ENCODE assay signal across 15 cellular contexts in genomic region chr6:29725981-29726380, GRCh38. TPM values are rescaled to one million over a fixed set of nuclear protein-coding genes. Genes with fewer than 3 reads are reported as not detected.
DNase-seq lines count a peak whose midpoint lies in the region; ATAC-seq and TF ChIP-seq lines count a peak whose summit lies in the region.
"Had no signal": no experiment of that assay in that cellular context is flagged by ENCODE, and none has a peak within 500 bp of the region (broad histone marks: within the 10 kb centered on the region; RNA-seq: fewer than 3 reads in every experiment).

No MANE protein-coding gene starts in this region.

- no peak for DNase-seq in left ventricle myocardium inferior
- DNase-seq in left ventricle myocardium superior = no peak
- no peak for DNase-seq in activated CD8-positive, alpha-beta T cell treated with anti-CD3 and anti-CD28 coated beads for 36 hours
- no peak for DNase-seq in memory B cell (ENCODE audit: low spot score in 2 of 2)
- DNase-seq in upper lobe of left lung = no peak
- no peak for DNase-seq in NCI-H1930 (lab: John Stamatoyannopoulos, UW)
- DNase-seq in NCI-H1417 (lab: John Stamatoyannopoulos, UW) = no peak
- DNase-seq: activated gamma-delta T cell; DMS53; effector CD8-positive, alpha-beta T cell; Karpas-422 had no signal

- no peak for TF ChIP-seq EP300 in upper lobe of left lung (IDR thresholded peaks at IDR 0.05)

- POLR2A ChIA-PET in activated CD8-positive, alpha-beta T cell treated with anti-CD3 and anti-CD28 coated beads for 36 hours (lab: Charles Lee) = interaction anchor here (1.0 to 3.7 kb wide), 5 partner anchors 8 to 26 kb away, joined by 3 to 15 read pairs (median 6); no protein-coding TSS in a partner anchor

- H3K27me3 ChIP-seq in left ventricle myocardium inferior (ENCODE audit: low read depth) (no peaks in the 10 kb centered on the region), upper lobe of left lung (no peaks in the 10 kb centered on the region)

- no peak for ATAC-seq in left ventricle myocardium superior
- ATAC-seq in activated CD8-positive, alpha-beta T cell treated with anti-CD3 and anti-CD28 coated beads for 36 hours = no peak
- no peak for ATAC-seq in memory B cell (ENCODE audit: low read depth)
- no peak for ATAC-seq in upper lobe of left lung (ENCODE audit: low FRiP score in 2 of 2)
- ATAC-seq in HG03432 (IDR thresholded peaks at IDR 0.05; ENCODE audit: unreplicated experiment) = no peak
- ATAC-seq: left lobe of liver had no signal

- intact Hi-C loops in left ventricle myocardium inferior (cut with micrococcal nuclease) (no loop called here), left ventricle myocardium superior (cut with micrococcal nuclease) (no loop called here)
- intact Hi-C loops in activated CD8-positive, alpha-beta T cell treated with anti-CD3 and anti-CD28 coated beads for 36 hours (cut with micrococcal nuclease) = no loop called here

- 62 to 67% methylated on average over 1 of the region's 1 CpG for WGBS in upper lobe of left lung, 2 donors

- no peaks in the 10 kb centered on the region for H3K9me3 Mint-ChIP-seq in activated CD8-positive, alpha-beta T cell treated with anti-CD3 and anti-CD28 coated beads for 36 hours
- H3K9me3 Mint-ChIP-seq in memory B cell = no peaks in the 10 kb centered on the region

- no peak for TF ChIP-seq POLR2A in upper lobe of left lung (IDR thresholded peaks at IDR 0.05)

- no peaks in the 10 kb centered on the region for H3K27me3 Mint-ChIP-seq in activated CD8-positive, alpha-beta T cell treated with anti-CD3 and anti-CD28 coated beads for 36 hours
- no peaks in the 10 kb centered on the region for H3K27me3 Mint-ChIP-seq in memory B cell

- CTCF ChIA-PET in activated CD8-positive, alpha-beta T cell treated with anti-CD3 and anti-CD28 coated beads for 36 hours (lab: Charles Lee) = interaction anchor here (0.9 to 3.8 kb wide), 8 partner anchors 10 to 108 kb away, joined by 3 to 29 read pairs (median 6); no protein-coding TSS in a partner anchor

- peak overlapping the region; percentile 93 for H3K4me3 Mint-ChIP-seq in activated CD8-positive, alpha-beta T cell treated with anti-CD3 and anti-CD28 coated beads for 36 hours
- peak overlapping the region; percentile 99 for H3K4me3 Mint-ChIP-seq in memory B cell

- H3K36me3 ChIP-seq in left ventricle myocardium inferior = peaks cover 29% of the 10 kb centered on the region
- H3K36me3 ChIP-seq in upper lobe of left lung = peaks cover 0 to 46% (median 26%) of the 10 kb centered on the region in 4 donors

- peaks cover 73% of the 10 kb centered on the region for H3K4me1 Mint-ChIP-seq in activated CD8-positive, alpha-beta T cell treated with anti-CD3 and anti-CD28 coated beads for 36 hours (ENCODE audit: low read depth)
- peaks cover 62% of the 10 kb centered on the region for H3K4me1 Mint-ChIP-seq in memory B cell

- H3K4me3 ChIP-seq in left ventricle myocardium inferior (peak overlapping the region; percentile 96), upper lobe of left lung (peak overlapping the region in 3 of 4 donors; percentile 80 to 86 (median 83))
- H3K4me3 ChIP-seq: thoracic aorta had no signal

- H3K9me3 ChIP-seq in left ventricle myocardium inferior (replicated peaks) (no peaks in the 10 kb centered on the region), upper lobe of left lung (no peaks in the 10 kb centered on the region)
- H3K9me3 ChIP-seq: thoracic aorta had no signal

- H3K27ac ChIP-seq in left ventricle myocardium inferior (replicated peaks) (no peak overlapping the region), upper lobe of left lung (peak overlapping the region in 1 of 4 donors; percentile 97)
- H3K27ac ChIP-seq: RWPE1, thoracic aorta had no signal

- peaks cover 40% of the 10 kb centered on the region for H3K4me1 ChIP-seq in left ventricle myocardium inferior
- peaks cover 18 to 22% (median 22%) of the 10 kb centered on the region in 4 donors for H3K4me1 ChIP-seq in upper lobe of left lung

- H3K36me3 Mint-ChIP-seq in activated CD8-positive, alpha-beta T cell treated with anti-CD3 and anti-CD28 coated beads for 36 hours (ENCODE audit: low read depth) = peaks cover 48% of the 10 kb centered on the region
- H3K36me3 Mint-ChIP-seq in memory B cell = peaks cover 34% of the 10 kb centered on the region

- TF ChIP-seq CTCF in left ventricle myocardium inferior (IDR thresholded peaks at IDR 0.05; ENCODE audit: borderline replicate concordance) (no peak), upper lobe of left lung (IDR thresholded peaks at IDR 0.05) (no peak)
- TF ChIP-seq CTCF in activated CD8-positive, alpha-beta T cell treated with anti-CD3 and anti-CD28 coated beads for 36 hours (IDR thresholded peaks at IDR 0.05) = no peak

- H3K27ac Mint-ChIP-seq in activated CD8-positive, alpha-beta T cell treated with anti-CD3 and anti-CD28 coated beads for 36 hours = peak overlapping the region; percentile 80
- H3K27ac Mint-ChIP-seq in memory B cell = peak overlapping the region; percentile 94

RNA-seq across cellular contexts. Expression of gene HLA-F, which starts 2.7 kb away (rescaled TPM):
- total RNA-seq in left ventricle myocardium inferior (29.4 TPM), left ventricle myocardium superior (32.3 TPM), upper lobe of left lung (100 to 1,000 TPM; 163 to 418 (median 191) TPM)
- total RNA-seq in activated CD8-positive, alpha-beta T cell treated with anti-CD3 and anti-CD28 coated beads for 36 hours = 100 to 1,000 TPM; 172 TPM

RNA-seq across cellular contexts. Expression of gene ZFP57, which starts 45.0 kb away (rescaled TPM):
- total RNA-seq in left ventricle myocardium inferior = not detected
- total RNA-seq in left ventricle myocardium superior = not detected
- not detected for total RNA-seq in activated CD8-positive, alpha-beta T cell treated with anti-CD3 and anti-CD28 coated beads for 36 hours
- total RNA-seq in upper lobe of left lung = 1 to 10 TPM in 1 of 6 donors, under 1 TPM in 1, not detected in 4; 0.30 to 2.1 TPM
- total RNA-seq: left lobe of liver had no signal
